23 cellular contexts compared by ENCODE assay signal in genomic region chr11:43927070-43927469, GRCh38. TPM values are rescaled to one million over a fixed set of nuclear protein-coding genes. Genes with fewer than 3 reads are reported as not detected.
DNase-seq lines count a peak whose midpoint lies in the region; ATAC-seq and TF ChIP-seq lines count a peak whose summit lies in the region.
"Had no signal": no experiment of that assay in that cellular context is flagged by ENCODE, and none has a peak within 500 bp of the region (broad histone marks: within the 10 kb centered on the region; RNA-seq: fewer than 3 reads in every experiment).

No MANE protein-coding gene starts in this region.

- H3K27me3 Mint-ChIP-seq in nephron (ENCODE audit: low read depth): no peaks in the 10 kb centered on the region
- H3K27me3 Mint-ChIP-seq in type B pancreatic cell: no peaks in the 10 kb centered on the region
- no peaks in the 10 kb centered on the region for H3K27me3 Mint-ChIP-seq in chondrocyte (ENCODE audit: low read depth)
- H3K27me3 Mint-ChIP-seq: IgD-negative memory B cell had no signal

- H3K27ac Mint-ChIP-seq in nephron (peak overlapping the region in 2 of 3 experiments; percentile 82 to 89), type B pancreatic cell (peak overlapping the region; percentile 22), chondrocyte (ENCODE audit: unreplicated experiment) (no peak overlapping the region)
- H3K27ac Mint-ChIP-seq: CD14-positive monocyte, IgD-negative memory B cell had no signal

- H3K36me3 ChIP-seq in HUES6 (ENCODE audit: control insufficient read depth, insufficient read depth, low read length) (no peaks in the 10 kb centered on the region), left lung (peaks cover 0 to 5% of the 10 kb centered on the region in 2 donors)
- H3K36me3 ChIP-seq: BE2C had no signal

- DNase-seq in astrocyte of the hippocampus (ENCODE audit: low read depth, low spot score) (peak; percentile 56), type B pancreatic cell (ENCODE audit: extremely low spot score, unreplicated experiment) (no peak), OCI-M1 (lab: John Stamatoyannopoulos, UW) (no peak), left lung (no peak), chondrocyte (ENCODE audit: low spot score) (no peak)
- DNase-seq: BE2C, Calu3, DMS79 treated with DMSO at 0.1 percent for 48 hours, GF-D8, NCI-H1048, NCI-H1417, NCI-H1694, NCI-H2081, NCI-H2227 treated with DMSO at 0.1 percent for 48 hours, NCI-H510A, NCI-H69, SIG-M5 had no signal

- H3K36me3 Mint-ChIP-seq in nephron (ENCODE audit: low read depth) (no peaks in the 10 kb centered on the region), type B pancreatic cell (no peaks in the 10 kb centered on the region), chondrocyte (ENCODE audit: low read depth) (no peaks in the 10 kb centered on the region)

- peaks cover 63% of the 10 kb centered on the region for H3K4me1 Mint-ChIP-seq in nephron
- H3K4me1 Mint-ChIP-seq in type B pancreatic cell (ENCODE audit: unreplicated experiment): peaks cover 36% of the 10 kb centered on the region
- peaks cover 21% of the 10 kb centered on the region for H3K4me1 Mint-ChIP-seq in chondrocyte (ENCODE audit: low read depth)
- H3K4me1 Mint-ChIP-seq: CD14-positive monocyte, IgD-negative memory B cell had no signal

- H3K9me3 ChIP-seq in HUES6 (ENCODE audit: control insufficient read depth, insufficient read depth, low read depth, low read length) (no peaks in the 10 kb centered on the region), left lung (no peaks in the 10 kb centered on the region)
- H3K9me3 ChIP-seq: BE2C had no signal

- H3K9me3 Mint-ChIP-seq in nephron (no peaks in the 10 kb centered on the region), type B pancreatic cell (no peaks in the 10 kb centered on the region), chondrocyte (ENCODE audit: low read depth) (no peaks in the 10 kb centered on the region)
- H3K9me3 Mint-ChIP-seq: CD14-positive monocyte, IgD-negative memory B cell had no signal

- H3K27me3 ChIP-seq in HUES6 (ENCODE audit: control insufficient read depth, insufficient read depth, low read length) (no peaks in the 10 kb centered on the region), left lung (no peaks in the 10 kb centered on the region)
- H3K27me3 ChIP-seq: BE2C had no signal

- TF ChIP-seq CTCF in nephron (IDR thresholded peaks at IDR 0.05; ENCODE audit: unreplicated experiment in 3 of 3) (no peak), type B pancreatic cell (conservative IDR thresholded peaks at IDR 0.05) (no peak), left lung (IDR thresholded peaks at IDR 0.05) (no peak), chondrocyte (IDR thresholded peaks at IDR 0.05) (no peak)

- H3K27ac ChIP-seq in HUES6 (ENCODE audit: low read depth, low read length): peak overlapping the region; percentile 29; the same call in 1 of the 2 replicates
- no peak overlapping the region for H3K27ac ChIP-seq in left lung

- H3K4me3 ChIP-seq in HUES6 (ENCODE audit: low read depth, low read length) (no peak overlapping the region), left lung (no peak overlapping the region)

- no peak overlapping the region for H3K4me3 Mint-ChIP-seq in nephron
- H3K4me3 Mint-ChIP-seq in type B pancreatic cell: no peak overlapping the region
- H3K4me3 Mint-ChIP-seq in chondrocyte (ENCODE audit: unreplicated experiment): no peak overlapping the region
- H3K4me3 Mint-ChIP-seq: CD14-positive monocyte, IgD-negative memory B cell had no signal

- H3K4me1 ChIP-seq in HUES6 (ENCODE audit: control insufficient read depth, insufficient read depth, low read length): peaks cover 46% of the 10 kb centered on the region
- peaks cover 9 to 16% of the 10 kb centered on the region in 2 donors for H3K4me1 ChIP-seq in left lung

- intact Hi-C loops in left lung (cut with DNase I): no loop called here

- ATAC-seq in left lung: no peak
- ATAC-seq: HCT116 had no signal

- H3K9ac ChIP-seq in HUES6 (ENCODE audit: low read length): no peak overlapping the region

RNA-seq across cellular contexts. Expression of gene C11orf96, which starts 15.4 kb away (rescaled TPM):
- total RNA-seq in type B pancreatic cell (ENCODE audit: low replicate concordance) (1.5 and 5.2 TPM in 2 replicates), left lung (10 to 100 TPM; 71.0 to 74.2 TPM), chondrocyte (1.9 to 33.4 TPM (median 31.9 TPM) in 3 replicates)
- total RNA-seq: OCI-LY7 had no signal

RNA-seq across cellular contexts. Expression of gene ALKBH3, which starts 46.4 kb away (rescaled TPM):
- 27.3 and 30.6 TPM in 2 replicates for total RNA-seq in type B pancreatic cell (ENCODE audit: low replicate concordance)
- 10 to 100 TPM; 28.8 to 36.6 TPM for total RNA-seq in left lung
- total RNA-seq in chondrocyte: 20.1 to 26.5 TPM (median 25.5 TPM) in 3 replicates
- total RNA-seq: OCI-LY7 had no signal
